12 cellular contexts compared by ENCODE assay signal in genomic region chr1:202661136-202661845, GRCh38. TPM values are rescaled to one million over a fixed set of nuclear protein-coding genes. Genes with fewer than 3 reads are reported as not detected.
A peak's percentile ranks its signal among the peaks of the same experiment; 100 is the strongest.
DNase-seq lines count a peak whose midpoint lies in the region; ATAC-seq, FAIRE-seq and TF ChIP-seq lines count a peak whose summit lies in the region.
"Had no signal": no experiment of that assay in that cellular context is flagged by ENCODE, and none has a peak within 500 bp of the region (broad histone marks: within the 10 kb centered on the region; RNA-seq: fewer than 3 reads in every experiment).

No MANE protein-coding gene starts in this region.

- H3K9me3 ChIP-seq in SU-DHL-6 (ENCODE audit: insufficient read depth, low read length) (no peaks in the 10 kb centered on the region), right lobe of liver (no peaks in the 10 kb centered on the region)
- H3K9me3 ChIP-seq: HAP-1 had no signal

- H3K36me3 ChIP-seq in H7 (replicated peaks; ENCODE audit: control insufficient read depth, insufficient read depth, low read length) (no peaks in the 10 kb centered on the region), SU-DHL-6 (ENCODE audit: low read length) (no peaks in the 10 kb centered on the region), right lobe of liver (no peaks in the 10 kb centered on the region)
- H3K36me3 ChIP-seq: HAP-1 had no signal

- DNase-seq in D721Med (ENCODE audit: insufficient read length, low spot score) = no peak
- peak; percentile 56 for DNase-seq in H7
- no peak for DNase-seq in right lobe of liver
- DNase-seq in NCI-H1436 treated with DMSO at 0.1 percent for 48 hours (lab: John Stamatoyannopoulos, UW) = no peak
- no peak for DNase-seq in posterior vena cava (ENCODE audit: low spot score)
- DNase-seq: activated CD4-positive, alpha-beta memory T cell treated with anti-CD3 and anti-CD28 coated beads for 36 hours; stimulated activated CD4-positive, alpha-beta T cell treated with anti-CD3 and anti-CD28 coated beads, Interleukin-4, amount 100 ng/mL, for 1 hour had no signal

- H3K9me2 ChIP-seq in SU-DHL-6 (replicated peaks; ENCODE audit: insufficient read depth, low read length) = no peaks in the 10 kb centered on the region

- TF ChIP-seq CTCF in D721Med (IDR thresholded peaks at IDR 0.05; ENCODE audit: insufficient read depth, missing control alignments) (peak; percentile 41), SU-DHL-6 (IDR thresholded peaks at IDR 0.05; ENCODE audit: insufficient read depth, low read length, poor library complexity, severe bottlenecking) (peak; percentile 29), right lobe of liver (IDR thresholded peaks at IDR 0.05) (peak in 3 of 4 donors; percentile 12 to 25 (median 15))

- no peaks in the 10 kb centered on the region for H3K4me1 ChIP-seq in right lobe of liver
- H3K4me1 ChIP-seq: HAP-1 had no signal

- 10% methylated on average over 3 of the region's 13 CpGs for WGBS in right lobe of liver (ENCODE audit: insufficient coverage, low coverage, low lambda C conversion rate, missing lambda C conversion rate)

- H3F3A ChIP-seq in SU-DHL-6 (ENCODE audit: insufficient read depth) = no peaks in the 10 kb centered on the region

- ATAC-seq in right lobe of liver (peak; percentile 16 to 38 (median 30)), HG03108 (IDR thresholded peaks at IDR 0.05; ENCODE audit: unreplicated experiment) (no peak)

- no peak overlapping the region for H3K27ac ChIP-seq in SU-DHL-6 (ENCODE audit: low read depth, low read length)
- no peak overlapping the region for H3K27ac ChIP-seq in right lobe of liver
- H3K27ac ChIP-seq: hepatocyte had no signal

- no peak overlapping the region for H3K4me3 ChIP-seq in H7 (ENCODE audit: insufficient read depth, low read depth, low read length)
- H3K4me3 ChIP-seq in SU-DHL-6 (ENCODE audit: insufficient read depth, low read length, poor library complexity, severe bottlenecking) = no peak overlapping the region
- H3K4me3 ChIP-seq in right lobe of liver = no peak overlapping the region
- H3K4me3 ChIP-seq: HAP-1, hepatocyte had no signal

- H3K4me2 ChIP-seq in SU-DHL-6 (ENCODE audit: low read depth, low read length, poor library complexity, severe bottlenecking) = no peak overlapping the region
- H3K4me2 ChIP-seq: hepatocyte had no signal

- H4K20me1 ChIP-seq in SU-DHL-6 (ENCODE audit: low read depth, low read length) = no peaks in the 10 kb centered on the region

- TF ChIP-seq POLR2A in right lobe of liver (IDR thresholded peaks at IDR 0.05) = no peak

- H3K27me3 ChIP-seq in H7 (ENCODE audit: control insufficient read depth, insufficient read depth, low read length) = no peaks in the 10 kb centered on the region
- H3K27me3 ChIP-seq in SU-DHL-6 (ENCODE audit: low read length) = no peaks in the 10 kb centered on the region
- H3K27me3 ChIP-seq in right lobe of liver = no peaks in the 10 kb centered on the region

- intact Hi-C loops in right lobe of liver (cut with DNase I) = no loop called here
- intact Hi-C loops in posterior vena cava (cut with DNase I) = no loop called here

- no peaks in the 10 kb centered on the region for H3K79me2 ChIP-seq in SU-DHL-6 (ENCODE audit: insufficient read depth, low read length)
- H3K79me2 ChIP-seq: hepatocyte had no signal

- FAIRE-seq in D721Med (lab: Jason Lieb, UNC) = no peak

- no peak overlapping the region for H3K9ac ChIP-seq in SU-DHL-6 (ENCODE audit: low read length)

- no peak overlapping the region for H2AFZ ChIP-seq in SU-DHL-6 (ENCODE audit: low read depth, low read length, severe bottlenecking)
- H2AFZ ChIP-seq: hepatocyte had no signal

RNA-seq across cellular contexts. Expression of gene SYT2, which starts 49.0 kb away (rescaled TPM):
- total RNA-seq in H7 (2014; rRNA removed; shearing (Covaris generic)) = 2.8 and 3.6 TPM in 2 replicates
- total RNA-seq in right lobe of liver (not detected), posterior vena cava (not detected)
- total RNA-seq: activated CD4-positive, alpha-beta memory T cell treated with anti-CD3 and anti-CD28 coated beads for 36 hours; myocyte had no signal
